8 cellular contexts compared by ENCODE assay signal in the genomic region with DNA sequence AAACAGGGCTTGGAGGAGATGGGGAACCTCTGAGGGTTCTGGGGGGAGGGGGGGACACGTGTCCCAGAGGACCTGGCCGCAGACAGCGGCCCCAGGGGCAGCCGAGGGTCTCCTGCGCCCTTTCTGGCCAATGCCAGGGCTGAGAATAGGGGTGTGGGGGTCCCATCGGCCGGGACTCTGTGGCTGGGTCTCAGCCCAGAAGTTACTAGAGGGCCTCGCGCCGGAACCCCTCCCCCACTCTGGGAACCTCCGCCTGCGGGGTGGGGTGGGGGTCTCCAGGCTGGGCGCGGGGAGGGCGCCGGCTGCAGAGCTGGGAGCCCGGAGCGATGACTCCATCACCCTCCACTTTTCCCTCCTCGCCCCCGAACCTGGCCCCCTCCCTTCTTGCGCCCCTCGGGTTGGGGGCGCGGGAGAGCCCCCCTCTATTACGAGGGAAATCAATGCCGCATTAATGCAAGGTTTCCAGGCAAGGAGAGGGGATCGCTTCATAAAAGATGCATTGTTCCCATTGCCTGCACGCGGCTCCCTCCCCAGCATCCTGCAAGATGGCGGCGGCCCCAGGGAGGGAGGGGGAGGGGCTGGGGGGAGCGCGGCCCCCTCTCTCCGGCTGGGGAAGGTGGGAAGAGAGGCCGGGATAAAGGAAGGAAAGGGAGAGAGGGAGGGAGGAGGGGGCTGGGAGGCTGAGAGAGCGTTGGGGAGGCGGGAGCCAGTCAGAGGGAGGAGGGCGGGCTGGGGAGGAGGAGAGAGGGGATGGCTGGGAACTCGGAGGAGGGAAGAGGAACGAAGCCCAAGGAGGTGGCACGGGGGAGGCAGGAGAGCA.
A peak's percentile ranks its signal among the peaks of the same experiment; 100 is the strongest.
DNase-seq lines count a peak whose midpoint lies in the region; ATAC-seq, FAIRE-seq and TF ChIP-seq lines count a peak whose summit lies in the region.
"Not testable (repeated sequence)": the region's sequence is repeated elsewhere in the genome, so short reads cannot be mapped to it uniquely, and the experiment has no call there.

No MANE protein-coding gene starts in this region.

- H3K4me3 ChIP-seq in adipocyte (ENCODE audit: low read length): not testable (repeated sequence)
- H3K4me3 ChIP-seq in kidney epithelial cell (ENCODE audit: low read depth, low read length): peak overlapping the region; percentile 36
- peak overlapping the region in 2 of 4 donors; percentile 31 to 37 for H3K4me3 ChIP-seq in pancreas

- not testable (repeated sequence) for H3K27me3 Mint-ChIP-seq in type B pancreatic cell

- not testable (repeated sequence) for H3K9me3 Mint-ChIP-seq in type B pancreatic cell

- H3K9me3 ChIP-seq in adipocyte (ENCODE audit: control insufficient read depth, low read length); pancreas: not testable (repeated sequence)

- H3K27ac ChIP-seq in pancreas: not testable (repeated sequence)

- DNase-seq in DMS153 treated with DMSO at 0.1 percent for 48 hours (lab: John Stamatoyannopoulos, UW; ENCODE audit: unreplicated experiment) (peak; percentile 24), NCI-H128 (lab: John Stamatoyannopoulos, UW; ENCODE audit: unreplicated experiment) (peak; percentile 1), SHP77 (lab: John Stamatoyannopoulos, UW) (peak; percentile 50 to 71), adipocyte (ENCODE audit: low read depth) (peak; percentile 64), kidney epithelial cell (ENCODE audit: low read depth) (peak; percentile 5), pancreas (peak in 4 of 6 donors; percentile 24 to 43 (median 33))
- not testable (repeated sequence) for DNase-seq in type B pancreatic cell (ENCODE audit: extremely low spot score, unreplicated experiment)

- not testable (repeated sequence) for FAIRE-seq in pancreas (lab: Jason Lieb, UNC)

- not testable (repeated sequence) for TF ChIP-seq CTCF in kidney epithelial cell (IDR thresholded peaks at IDR 0.05; ENCODE audit: insufficient read depth, low read length, poor library complexity, severe bottlenecking); pancreas (IDR thresholded peaks at IDR 0.05); type B pancreatic cell (conservative IDR thresholded peaks at IDR 0.05)

- not testable (repeated sequence) for H3K9ac ChIP-seq in adipocyte (ENCODE audit: low read length)

- intact Hi-C loops in pancreas (cut with DNase I): not testable (repeated sequence)

- 0 to 5% methylated on average over 17 to 27 of the region's 41 CpGs for WGBS in pancreas, 2 donors

- H3K36me3 ChIP-seq in adipocyte (ENCODE audit: control insufficient read depth, insufficient read depth, low read length, severe bottlenecking); kidney epithelial cell (ENCODE audit: control insufficient read depth, insufficient read depth, low read length); pancreas: not testable (repeated sequence)

- peak overlapping the region; percentile 77 for H3K4me3 Mint-ChIP-seq in type B pancreatic cell

- not testable (repeated sequence) for H3K4me1 Mint-ChIP-seq in type B pancreatic cell (ENCODE audit: unreplicated experiment)

- not testable (repeated sequence) for H3K36me3 Mint-ChIP-seq in type B pancreatic cell

- ATAC-seq in esophagus mucosa (peak; percentile 57), pancreas (peak; percentile 70 to 86 (median 84))

- H3K27ac Mint-ChIP-seq in type B pancreatic cell: not testable (repeated sequence)

- H3K27me3 ChIP-seq in adipocyte (replicated peaks; ENCODE audit: control insufficient read depth, insufficient read depth, low read length); kidney epithelial cell (ENCODE audit: control insufficient read depth, insufficient read depth, low read length); pancreas: not testable (repeated sequence)

- not testable (repeated sequence) for H3K4me1 ChIP-seq in adipocyte (ENCODE audit: control insufficient read depth, insufficient read depth, low read length); pancreas
